13 cellular contexts compared by ENCODE assay signal in genomic region chrX:133045986-133046385, GRCh38. TPM values are rescaled to one million over a fixed set of nuclear protein-coding genes. Genes with fewer than 3 reads are reported as not detected.
DNase-seq lines count a peak whose midpoint lies in the region; ATAC-seq and TF ChIP-seq lines count a peak whose summit lies in the region.
"Had no signal": no experiment of that assay in that cellular context is flagged by ENCODE, and none has a peak within 500 bp of the region (broad histone marks: within the 10 kb centered on the region; RNA-seq: fewer than 3 reads in every experiment).

No MANE protein-coding gene starts in this region.

- DNase-seq in COLO829 (ENCODE audit: low spot score) (peak; percentile 4), Kasumi-1 (lab: John Stamatoyannopoulos, UW) (peak; percentile 2 to 21), astrocyte of the spinal cord (ENCODE audit: low read depth, low spot score) (peak; percentile 8), left lung (no peak), CD14-positive monocyte (ENCODE audit: low spot score) (no peak), NCI-H2107 (lab: John Stamatoyannopoulos, UW) (no peak), NCI-H1048 (lab: John Stamatoyannopoulos, UW) (no peak)
- DNase-seq: activated CD8-positive, alpha-beta T cell treated with anti-CD3 and anti-CD28 coated beads, Interleukin-2, amount 10 ng/mL, durations not matched to agents 7 days and 5 days; central memory CD4-positive, alpha-beta T cell; DMS153; psoas muscle; stimulated activated CD8-positive, alpha-beta memory T cell treated with anti-CD3 and anti-CD28 coated beads, Interleukin-4, amount 100 ng/mL, for 48 hours had no signal

- intact Hi-C loops in left lung (cut with DNase I) (no loop called here), CD14-positive monocyte (cut with micrococcal nuclease) (no loop called here)

- peak; percentile 42 for TF ChIP-seq CTCF in astrocyte of the spinal cord (IDR thresholded peaks at IDR 0.05; ENCODE audit: low read depth, low read length)
- TF ChIP-seq CTCF in left lung (IDR thresholded peaks at IDR 0.05) = no peak
- TF ChIP-seq CTCF in CD14-positive monocyte (IDR thresholded peaks at IDR 0.05) = no peak

- H3K4me3 Mint-ChIP-seq in CD14-positive monocyte = no peak overlapping the region
- H3K4me3 Mint-ChIP-seq: activated CD8-positive, alpha-beta T cell treated with anti-CD3 and anti-CD28 coated beads, Interleukin-2, amount 10 ng/mL, durations not matched to agents 7 days and 5 days had no signal

- H3K4me1 Mint-ChIP-seq in CD14-positive monocyte = no peaks in the 10 kb centered on the region

- no peaks in the 10 kb centered on the region for H3K9me3 ChIP-seq in left lung
- H3K9me3 ChIP-seq: psoas muscle had no signal

- peaks cover 0 to 8% (median 2%) of the 10 kb centered on the region in 3 donors for H3K27me3 Mint-ChIP-seq in CD14-positive monocyte (ENCODE audit: low read depth in 3 of 3)

- no peak overlapping the region for H3K27ac ChIP-seq in left lung
- H3K27ac ChIP-seq: psoas muscle had no signal

- H3K4me1 ChIP-seq in left lung = no peaks in the 10 kb centered on the region
- H3K4me1 ChIP-seq: psoas muscle had no signal

- no peak overlapping the region for H3K27ac Mint-ChIP-seq in CD14-positive monocyte
- H3K27ac Mint-ChIP-seq: activated CD8-positive, alpha-beta T cell treated with anti-CD3 and anti-CD28 coated beads, Interleukin-2, amount 10 ng/mL, durations not matched to agents 7 days and 5 days had no signal

- ATAC-seq in left lung (peak; percentile 64), HG03469 (IDR thresholded peaks at IDR 0.05; ENCODE audit: unreplicated experiment) (no peak)
- ATAC-seq: activated CD8-positive, alpha-beta T cell treated with anti-CD3 and anti-CD28 coated beads, Interleukin-2, amount 10 ng/mL, durations not matched to agents 7 days and 5 days; psoas muscle had no signal

- H3K4me3 ChIP-seq in astrocyte of the spinal cord (ENCODE audit: low read depth, low read length) (no peak overlapping the region), left lung (no peak overlapping the region)
- H3K4me3 ChIP-seq: psoas muscle had no signal

- H3K36me3 ChIP-seq in left lung = no peaks in the 10 kb centered on the region

- H3K27me3 ChIP-seq in left lung = peaks cover 0 to 8% of the 10 kb centered on the region in 2 donors

- peaks cover 0 to 6% (median 0%) of the 10 kb centered on the region in 7 donors for H3K9me3 Mint-ChIP-seq in CD14-positive monocyte

- in situ Hi-C loops in astrocyte of the spinal cord (cut with HindIII; ENCODE audit: low sequenced_read_pairs) = no loop called here

- H3K36me3 Mint-ChIP-seq in CD14-positive monocyte = no peaks in the 10 kb centered on the region

RNA-seq across cellular contexts. Expression of gene USP26, which starts 50.9 kb away (rescaled TPM):
- not detected for total RNA-seq in left lung
- polyA plus RNA-seq in CD14-positive monocyte = not detected
- total RNA-seq: activated CD8-positive, alpha-beta T cell treated with anti-CD3 and anti-CD28 coated beads, Interleukin-2, amount 10 ng/mL, durations not matched to agents 7 days and 5 days; psoas muscle had no signal
- polyA plus RNA-seq: psoas muscle had no signal

Comparison
In these comparisons a context has a peak if more than half of its experiments do, and no peak if none do; other contexts are left out.
1. DNase-seq: peak in COLO829 (single experiment), Kasumi-1 (2 of 2) and astrocyte of the spinal cord (single experiment); none in left lung (0 of 2), CD14-positive monocyte (single experiment), NCI-H2107 (single experiment) and NCI-H1048 (single experiment).